In the genomic region with DNA sequence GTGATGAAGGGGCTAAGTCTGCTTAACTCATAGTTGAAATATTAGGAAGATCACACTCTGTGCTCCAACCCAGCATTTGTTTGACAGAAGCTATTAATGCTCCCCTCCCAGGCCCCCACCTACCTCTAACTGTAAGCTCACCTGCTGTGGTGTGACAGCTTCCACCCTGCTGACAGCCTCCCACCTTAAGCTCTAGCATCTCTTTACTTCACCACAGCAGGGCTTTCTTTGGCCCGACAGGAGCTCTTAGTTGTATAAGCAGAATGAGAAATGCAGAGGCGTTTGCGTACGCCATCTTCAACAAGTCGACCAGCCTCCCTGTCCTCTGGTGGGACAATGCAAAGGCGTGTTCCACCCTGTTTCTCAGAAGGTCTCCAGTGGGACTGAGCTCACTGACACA, we compare ENCODE assay signal across 24 cellular contexts.
"Had no signal": no experiment of that assay in that cellular context is flagged by ENCODE, and none has a peak within 500 bp of the region (broad histone marks: within the 10 kb centered on the region; RNA-seq: fewer than 3 reads in every experiment).

No MANE protein-coding gene starts in this region.

- ATAC-seq: activated naive CD4-positive, alpha-beta T cell treated with anti-CD3 and anti-CD28 coated beads, Interleukin-2, amount 50 U/mL, for 72 hours; activated T-cell treated with anti-CD3 and anti-CD28 coated beads, Interleukin-2, amount 50 U/mL, for 4 hours; Panc1 had no signal

- H3K4me3 ChIP-seq: adrenal gland, SJCRH30, SK-N-MC had no signal

- H3K36me3 ChIP-seq: adrenal gland, SJCRH30, WERI-Rb-1 had no signal

- H3K27me3 ChIP-seq: adrenal gland had no signal

- DNase-seq: activated CD4-positive, alpha-beta T cell treated with anti-CD3 and anti-CD28 coated beads, Interleukin-2, amount 10 ng/mL, durations not matched to agents 7 days and 5 days; activated CD4-positive, alpha-beta T cell treated with anti-CD3 and anti-CD28 coated beads, Interleukin-2, amount 50 U/mL, for 48 hours; activated CD8-positive, alpha-beta memory T cell treated with anti-CD3 and anti-CD28 coated beads, Interleukin-2, amount 50 U/mL, for 4 hours; activated gamma-delta T cell treated with Interleukin-2 at 50 U/mL for 16 hours; activated naive CD4-positive, alpha-beta T cell treated with anti-CD3 and anti-CD28 coated beads for 36 hours; activated T-cell treated with anti-CD3 and anti-CD28 coated beads for 4 hours; activated T-cell treated with anti-CD3 and anti-CD28 coated beads, Interleukin-2, amount 50 U/mL, for 4 hours; adrenal gland; central memory CD4-positive, alpha-beta T cell; MM.1S; MV-4-11; NCI-H1092; NCI-H1436 treated with DMSO at 0.1 percent for 48 hours; NCI-H1694 treated with DMSO at 0.1 percent for 48 hours; NCI-H2029; NCI-H345; NCI-H524 treated with DMSO at 0.1 percent for 48 hours; SHP77; SJCRH30; T1000; WERI-Rb-1 had no signal

- H3K4me1 ChIP-seq: adrenal gland, SJCRH30 had no signal

- H3K9me3 ChIP-seq: adrenal gland, SJCRH30 had no signal

- H3K27ac ChIP-seq: adrenal gland, SJCRH30, SK-N-MC, WERI-Rb-1 had no signal
